Comparison of ENCODE assay signal across 8 cellular contexts in the genomic region with DNA sequence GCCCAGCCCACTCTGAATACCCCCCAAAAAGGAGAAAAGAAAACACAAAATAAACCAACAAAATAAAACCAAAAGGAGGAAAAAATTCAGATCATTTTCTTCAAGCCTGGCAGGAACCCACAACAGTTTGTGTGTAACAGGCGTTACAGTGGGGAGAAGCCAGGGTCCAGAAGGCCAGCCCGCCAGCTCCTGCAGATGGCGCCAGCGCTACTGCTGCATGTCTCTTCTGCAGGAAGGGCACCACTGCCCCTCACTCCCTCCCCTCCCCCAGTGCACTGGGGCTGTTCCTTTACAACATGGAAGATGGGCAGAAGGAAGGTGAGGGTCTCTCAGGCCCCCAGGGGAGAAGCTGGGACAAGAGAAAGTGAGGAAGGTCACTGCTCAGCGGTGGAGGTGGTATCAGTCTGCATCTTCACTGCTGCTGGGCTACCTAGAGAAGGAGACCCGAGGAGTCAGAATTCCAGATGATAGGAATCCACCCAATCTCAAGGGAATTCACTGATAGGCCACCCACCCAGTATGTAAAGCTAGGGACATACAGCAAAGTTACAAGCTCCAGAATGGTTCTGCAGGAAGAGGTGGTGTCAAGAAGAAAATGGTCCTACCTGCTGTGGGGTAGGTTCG. TPM values are rescaled to one million over a fixed set of nuclear protein-coding genes. Genes with fewer than 3 reads are reported as not detected.
DNase-seq lines count a peak whose midpoint lies in the region; ATAC-seq, FAIRE-seq and TF ChIP-seq lines count a peak whose summit lies in the region.

No MANE protein-coding gene starts in this region.

- no peaks in the 10 kb centered on the region for H3K9me2 ChIP-seq in OCI-LY1 (ENCODE audit: low read depth, low read length)

- TF ChIP-seq POLR2A in adrenal gland (IDR thresholded peaks at IDR 0.05): no peak

- no peak overlapping the region for H2AFZ ChIP-seq in OCI-LY1 (ENCODE audit: low read length)

- H3K4me1 Mint-ChIP-seq in CD4-positive, CD25-positive, alpha-beta regulatory T cell: peaks cover 22 to 53% (median 39%) of the 10 kb centered on the region in 4 donors

- no peak for TF ChIP-seq RAD21 in liver (IDR thresholded peaks at IDR 0.05)

- intact Hi-C loops in adrenal gland (cut with DNase I): no loop called here

- H4K20me1 ChIP-seq in OCI-LY1 (ENCODE audit: insufficient read depth, low read length): no peaks in the 10 kb centered on the region

- DNase-seq in CD4-positive, CD25-positive, alpha-beta regulatory T cell: peak in 2 of 3 donors; percentile 28 to 56
- DNase-seq in H4 (ENCODE audit: low spot score) (peak; percentile 62), adrenal gland (peak in 4 of 7 donors; percentile 28 to 72 (median 59)), RCC 7860 (ENCODE audit: low spot score) (no peak), medulla oblongata (ENCODE audit: extremely low spot score) (no peak)

- H3K9me3 ChIP-seq in CD4-positive, CD25-positive, alpha-beta regulatory T cell (ENCODE audit: control insufficient read depth in 2 of 2, low read length in 2 of 2): no peaks in the 10 kb centered on the region
- H3K9me3 ChIP-seq in OCI-LY1 (ENCODE audit: low read length) (no peaks in the 10 kb centered on the region), adrenal gland (replicated peaks in 1 of 3) (no peaks in the 10 kb centered on the region), liver (ENCODE audit: control insufficient read depth in 4 of 4, low read length in 3 of 4) (no peaks in the 10 kb centered on the region)

- FAIRE-seq in RCC 7860 (lab: Jason Lieb, UNC): no peak

- H3K27ac ChIP-seq in CD4-positive, CD25-positive, alpha-beta regulatory T cell (ENCODE audit: insufficient read depth, low read length, poor library complexity, severe bottlenecking): no peak overlapping the region
- H3K27ac ChIP-seq in OCI-LY1 (ENCODE audit: low read depth, low read length, poor library complexity, severe bottlenecking) (peak overlapping the region; percentile 8), adrenal gland (no peak overlapping the region), liver (ENCODE audit: low read depth in 1 of 2, low read length in 2 of 2) (no peak overlapping the region)

- peaks cover 44% of the 10 kb centered on the region for H3K36me3 Mint-ChIP-seq in CD4-positive, CD25-positive, alpha-beta regulatory T cell

- peaks cover 49% of the 10 kb centered on the region for H3K36me3 ChIP-seq in CD4-positive, CD25-positive, alpha-beta regulatory T cell (ENCODE audit: control insufficient read depth, insufficient read depth, low read length)
- H3K36me3 ChIP-seq in OCI-LY1 (ENCODE audit: insufficient read depth, low read length) (peaks cover 69% of the 10 kb centered on the region), adrenal gland (replicated peaks in 1 of 2) (peaks cover 0 to 76% of the 10 kb centered on the region in 2 donors), liver (ENCODE audit: control insufficient read depth in 4 of 4, insufficient read depth in 3 of 4, low read depth in 1 of 4, low read length in 3 of 4) (peaks cover 21 to 54% (median 45%) of the 10 kb centered on the region in 4 donors)

- no peak overlapping the region for H3K4me2 ChIP-seq in OCI-LY1 (ENCODE audit: low read length)

- H3K27me3 Mint-ChIP-seq in CD4-positive, CD25-positive, alpha-beta regulatory T cell: no peaks in the 10 kb centered on the region

- no peaks in the 10 kb centered on the region for H3K9me3 Mint-ChIP-seq in CD4-positive, CD25-positive, alpha-beta regulatory T cell

- no peak overlapping the region for H3K4me3 ChIP-seq in CD4-positive, CD25-positive, alpha-beta regulatory T cell (ENCODE audit: low read depth, low read length)
- H3K4me3 ChIP-seq in OCI-LY1 (ENCODE audit: low read depth, low read length, poor library complexity, severe bottlenecking) (no peak overlapping the region), adrenal gland (no peak overlapping the region), liver (ENCODE audit: low read depth in 1 of 3, low read length in 3 of 3) (no peak overlapping the region)

- no peaks in the 10 kb centered on the region for H3K27me3 ChIP-seq in CD4-positive, CD25-positive, alpha-beta regulatory T cell (ENCODE audit: control insufficient read depth, insufficient read depth, low read length)
- H3K27me3 ChIP-seq in OCI-LY1 (ENCODE audit: insufficient read depth, low read length) (no peaks in the 10 kb centered on the region), adrenal gland (no peaks in the 10 kb centered on the region), liver (ENCODE audit: control insufficient read depth in 4 of 4, insufficient read depth in 4 of 4, low read length in 3 of 4) (no peaks in the 10 kb centered on the region)

- peaks cover 14% of the 10 kb centered on the region for H3K79me2 ChIP-seq in OCI-LY1 (ENCODE audit: insufficient read depth, low read length)

- H3F3A ChIP-seq in OCI-LY1 (ENCODE audit: insufficient read depth, low read length): peaks cover 10% of the 10 kb centered on the region; the same call in 1 of the 2 replicates

- peaks cover 21% of the 10 kb centered on the region for H3K4me1 ChIP-seq in CD4-positive, CD25-positive, alpha-beta regulatory T cell (ENCODE audit: control insufficient read depth, insufficient read depth, low read length, poor library complexity, severe bottlenecking)
- H3K4me1 ChIP-seq in OCI-LY1 (ENCODE audit: insufficient read depth, low read length, severe bottlenecking) (peaks cover 20% of the 10 kb centered on the region), adrenal gland (replicated peaks in 1 of 2) (peaks cover 7 to 14% of the 10 kb centered on the region in 2 donors), liver (ENCODE audit: control insufficient read depth in 4 of 4, insufficient read depth in 4 of 4, low read length in 3 of 4) (peaks cover 0 to 10% (median 5%) of the 10 kb centered on the region in 4 donors)

- H3K4me3 Mint-ChIP-seq in CD4-positive, CD25-positive, alpha-beta regulatory T cell: peak overlapping the region; percentile 28 to 99 (median 67)

- no peak for ATAC-seq in CD4-positive, CD25-positive, alpha-beta regulatory T cell (ENCODE audit: low read depth in 2 of 2)
- ATAC-seq in GM19463 (IDR thresholded peaks at IDR 0.05; ENCODE audit: unreplicated experiment): no peak

- WGBS in adrenal gland, 4 donors: 60 to 78% (median 66%) methylated on average over 7 of the region's 7 CpGs
- 64% methylated on average over 7 of the region's 7 CpGs for WGBS in liver

- H3K9ac ChIP-seq in OCI-LY1 (ENCODE audit: low read length) (no peak overlapping the region), liver (ENCODE audit: low read depth in 1 of 2, low read length in 2 of 2) (no peak overlapping the region)

- peak; percentile 88 for TF ChIP-seq CTCF in OCI-LY1 (IDR thresholded peaks at IDR 0.05; ENCODE audit: low read length)
- TF ChIP-seq CTCF in adrenal gland (IDR thresholded peaks at IDR 0.05): peak in 1 of 6 experiments; percentile 19
- no peak for TF ChIP-seq CTCF in liver (IDR thresholded peaks at IDR 0.05; ENCODE audit: low read depth, low read length, missing input control)

- H3K27ac Mint-ChIP-seq in CD4-positive, CD25-positive, alpha-beta regulatory T cell: peak overlapping the region in 2 of 3 donors; percentile 84 to 95

TF ChIP-seq in liver, 16 proteins besides CTCF, POLR2A, EP300 and RAD21 (continues in another document):
- TF ChIP-seq GABPA (IDR thresholded peaks at IDR 0.05 in 1 of 2, conservative IDR thresholded peaks at IDR 0.05 in 1 of 2) (no peak), HNF4G (IDR thresholded peaks at IDR 0.05) (peak; percentile 12), TAF1 (conservative IDR thresholded peaks at IDR 0.05) (no peak), SP1 (IDR thresholded peaks at IDR 0.05) (peak; percentile 44), FOXA1 (IDR thresholded peaks at IDR 0.05) (no peak), JUND (IDR thresholded peaks at IDR 0.05) (no peak)
- TF ChIP-seq, protein P1, sequence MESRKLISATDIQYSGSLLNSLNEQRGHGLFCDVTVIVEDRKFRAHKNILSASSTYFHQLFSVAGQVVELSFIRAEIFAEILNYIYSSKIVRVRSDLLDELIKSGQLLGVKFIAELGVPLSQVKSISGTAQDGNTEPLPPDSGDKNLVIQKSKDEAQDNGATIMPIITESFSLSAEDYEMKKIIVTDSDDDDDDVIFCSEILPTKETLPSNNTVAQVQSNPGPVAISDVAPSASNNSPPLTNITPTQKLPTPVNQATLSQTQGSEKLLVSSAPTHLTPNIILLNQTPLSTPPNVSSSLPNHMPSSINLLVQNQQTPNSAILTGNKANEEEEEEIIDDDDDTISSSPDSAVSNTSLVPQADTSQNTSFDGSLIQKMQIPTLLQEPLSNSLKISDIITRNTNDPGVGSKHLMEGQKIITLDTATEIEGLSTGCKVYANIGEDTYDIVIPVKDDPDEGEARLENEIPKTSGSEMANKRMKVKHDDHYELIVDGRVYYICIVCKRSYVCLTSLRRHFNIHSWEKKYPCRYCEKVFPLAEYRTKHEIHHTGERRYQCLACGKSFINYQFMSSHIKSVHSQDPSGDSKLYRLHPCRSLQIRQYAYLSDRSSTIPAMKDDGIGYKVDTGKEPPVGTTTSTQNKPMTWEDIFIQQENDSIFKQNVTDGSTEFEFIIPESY (IDR thresholded peaks at IDR 0.05): peak; percentile 27

RNA-seq across cellular contexts. Expression of a gene that starts 2.3 kb away (rescaled TPM):
- 77.5 TPM for total RNA-seq in CD4-positive, CD25-positive, alpha-beta regulatory T cell
- polyA plus RNA-seq in CD4-positive, CD25-positive, alpha-beta regulatory T cell: 10 to 100 TPM; 13.2 to 34.0 (median 22.5) TPM
- total RNA-seq in H4 (2014; rRNA removed; shearing (Covaris generic)): 64.3 and 90.3 TPM in 2 replicates
- total RNA-seq in adrenal gland (10 to 100 TPM in 7 of 8 donors, 1 to 10 TPM in 1; 7.7 to 34.7 (median 25.1) TPM), liver (10 to 100 TPM in 1 of 2 donors, 1 to 10 TPM in 1; 4.8 to 22.3 TPM)
- polyA plus RNA-seq in adrenal gland (10 to 100 TPM; 43.2 to 95.5 (median 63.8) TPM), liver (10 to 100 TPM; 12.5 to 15.6 TPM)

RNA-seq across cellular contexts. Expression of a gene that starts 14.5 kb away (rescaled TPM):
- total RNA-seq in CD4-positive, CD25-positive, alpha-beta regulatory T cell: 46.6 TPM
- polyA plus RNA-seq in CD4-positive, CD25-positive, alpha-beta regulatory T cell: 10 to 100 TPM in 1 of 4 donors, 1 to 10 TPM in 3; 5.6 to 10.4 (median 8.3) TPM
- total RNA-seq in H4 (2014; rRNA removed; shearing (Covaris generic)): 2.1 and 5.4 TPM in 2 replicates
- total RNA-seq in adrenal gland: 10 to 100 TPM; 13.5 to 36.3 (median 28.5) TPM
- polyA plus RNA-seq in adrenal gland: 10 to 100 TPM in 2 of 3 donors, 1 to 10 TPM in 1; 8.7 to 91.0 (median 79.2) TPM
- 1 to 10 TPM; 4.8 to 5.9 TPM for total RNA-seq in liver
- polyA plus RNA-seq in liver: 1 to 10 TPM; 5.9 to 7.6 TPM

RNA-seq across cellular contexts. Expression of a gene that starts 36.1 kb away (rescaled TPM):
- total RNA-seq in CD4-positive, CD25-positive, alpha-beta regulatory T cell: 669 TPM
- 1,000 to 10,000 TPM; 1,962 to 2,973 (median 2,405) TPM for polyA plus RNA-seq in CD4-positive, CD25-positive, alpha-beta regulatory T cell
- 9,561 and 11,555 TPM in 2 replicates for total RNA-seq in H4 (2014; rRNA removed; shearing (Covaris generic))
- total RNA-seq in adrenal gland (1,000 to 10,000 TPM; 1,734 to 3,209 (median 2,207) TPM), liver (1,000 to 10,000 TPM; 1,234 to 1,389 TPM)
- polyA plus RNA-seq in adrenal gland (1,000 to 10,000 TPM; 1,816 to 4,338 (median 3,953) TPM), liver (1,000 to 10,000 TPM; 1,299 to 2,082 TPM)

RNA-seq across cellular contexts. Expression of a gene that starts 36.8 kb away (rescaled TPM):
- total RNA-seq in CD4-positive, CD25-positive, alpha-beta regulatory T cell: 474 TPM
- 10 to 100 TPM; 32.2 to 43.4 (median 38.8) TPM for polyA plus RNA-seq in CD4-positive, CD25-positive, alpha-beta regulatory T cell
- 242 and 246 TPM in 2 replicates for total RNA-seq in H4 (2014; rRNA removed; shearing (Covaris generic))
- 100 to 1,000 TPM; 216 to 307 (median 248) TPM for total RNA-seq in adrenal gland
- polyA plus RNA-seq in adrenal gland: 100 to 1,000 TPM; 152 to 505 (median 284) TPM
- 100 to 1,000 TPM; 101 TPM for total RNA-seq in liver
- 10 to 100 TPM; 53.6 to 53.8 TPM for polyA plus RNA-seq in liver

Comparison
In these comparisons a context has a peak if more than half of its experiments do, and no peak if none do; other contexts are left out.
1. DNase-seq: peak in CD4-positive, CD25-positive, alpha-beta regulatory T cell (2 of 3), H4 (single experiment) and adrenal gland (4 of 7); none in RCC 7860 (single experiment) and medulla oblongata (single experiment).